ENCODE assay signal across 1 cellular context in the genomic region with DNA sequence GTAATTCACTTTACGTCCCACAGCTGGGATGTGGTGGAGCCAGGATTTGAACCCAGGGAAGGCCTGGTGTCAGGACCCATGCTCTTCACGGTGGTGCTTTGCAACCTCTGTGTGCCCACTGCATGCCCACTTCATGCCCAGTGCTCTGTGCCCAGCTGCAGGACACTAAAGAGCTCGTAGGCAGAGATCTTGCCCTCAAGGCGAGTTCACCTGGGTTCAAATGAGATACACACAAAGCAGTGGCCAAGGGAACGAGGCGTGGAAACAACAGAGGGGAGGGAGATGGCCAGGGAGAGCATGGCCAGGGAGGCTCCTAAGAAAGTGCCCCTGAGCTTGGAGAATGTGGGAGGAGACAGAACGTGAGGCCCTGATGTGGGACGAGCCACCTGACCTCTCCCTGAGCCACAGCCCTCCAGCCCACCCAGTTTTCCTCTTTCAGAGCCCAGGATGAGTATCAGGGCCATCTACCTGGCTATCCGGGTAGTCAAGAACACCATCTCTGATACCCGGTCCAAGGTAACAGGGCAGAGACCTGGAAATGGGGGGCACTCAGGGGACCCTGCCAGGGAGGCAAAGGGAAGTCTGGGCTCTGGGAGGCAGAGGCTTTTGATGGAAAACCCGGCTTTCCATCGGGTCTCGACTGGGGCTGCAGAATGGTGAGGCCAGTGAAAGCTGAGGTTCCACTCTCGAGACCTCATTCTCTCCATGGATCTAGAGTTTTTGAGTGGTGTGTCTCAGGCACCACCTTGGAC.
TF ChIP-seq lines count a peak whose summit lies in the region.

No MANE protein-coding gene starts in this region.

TF ChIP-seq in H1, 55 proteins besides CTCF, POLR2A, EP300 and RAD21:
- TF ChIP-seq MAFK (IDR thresholded peaks at IDR 0.05; ENCODE audit: low read depth, low read length): no peak
- TF ChIP-seq, protein P1, sequence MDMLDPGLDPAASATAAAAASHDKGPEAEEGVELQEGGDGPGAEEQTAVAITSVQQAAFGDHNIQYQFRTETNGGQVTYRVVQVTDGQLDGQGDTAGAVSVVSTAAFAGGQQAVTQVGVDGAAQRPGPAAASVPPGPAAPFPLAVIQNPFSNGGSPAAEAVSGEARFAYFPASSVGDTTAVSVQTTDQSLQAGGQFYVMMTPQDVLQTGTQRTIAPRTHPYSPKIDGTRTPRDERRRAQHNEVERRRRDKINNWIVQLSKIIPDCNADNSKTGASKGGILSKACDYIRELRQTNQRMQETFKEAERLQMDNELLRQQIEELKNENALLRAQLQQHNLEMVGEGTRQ (IDR thresholded peaks at IDR 0.05; ENCODE audit: low read length): no peak
- TF ChIP-seq EZH2 (IDR thresholded peaks at IDR 0.05; ENCODE audit: low read depth, low read length, severe bottlenecking): no peak
- no peak for TF ChIP-seq CHD1 (IDR thresholded peaks at IDR 0.05; ENCODE audit: low read depth, low read length)
- TF ChIP-seq SUZ12 (IDR thresholded peaks at IDR 0.05; ENCODE audit: low read length): no peak
- no peak for TF ChIP-seq SIX5 (IDR thresholded peaks at IDR 0.05; ENCODE audit: low read depth, low read length)
- no peak for TF ChIP-seq FOSL1 (IDR thresholded peaks at IDR 0.05; ENCODE audit: insufficient read depth, low read depth, low read length)
- no peak for TF ChIP-seq POU5F1 (IDR thresholded peaks at IDR 0.05; ENCODE audit: low read depth, low read length)
- TF ChIP-seq SIRT6 (IDR thresholded peaks at IDR 0.05; ENCODE audit: low read length): no peak
- no peak for TF ChIP-seq SRF (IDR thresholded peaks at IDR 0.05; ENCODE audit: low read depth, low read length)
- TF ChIP-seq SP2 (IDR thresholded peaks at IDR 0.05; ENCODE audit: low read length): no peak
- TF ChIP-seq POLR2AphosphoS5 (IDR thresholded peaks at IDR 0.05; ENCODE audit: low read depth, low read length): no peak
- TF ChIP-seq GTF2F1 (IDR thresholded peaks at IDR 0.05; ENCODE audit: borderline replicate concordance, low read depth, low read length): no peak
- TF ChIP-seq MAX (IDR thresholded peaks at IDR 0.05): no peak
- TF ChIP-seq HDAC6 (IDR thresholded peaks at IDR 0.05; ENCODE audit: low read depth, low read length): no peak
- no peak for TF ChIP-seq SAP30 (IDR thresholded peaks at IDR 0.05; ENCODE audit: insufficient read depth, insufficient replicate concordance, low read length)
- no peak for TF ChIP-seq HDAC2 (IDR thresholded peaks at IDR 0.05; ENCODE audit: borderline replicate concordance in 1 of 2, low read depth in 2 of 2, low read length in 2 of 2)
TF ChIP-seq in H1: peak in this region for 0.
